8 cellular contexts compared by ENCODE assay signal in the genomic region with DNA sequence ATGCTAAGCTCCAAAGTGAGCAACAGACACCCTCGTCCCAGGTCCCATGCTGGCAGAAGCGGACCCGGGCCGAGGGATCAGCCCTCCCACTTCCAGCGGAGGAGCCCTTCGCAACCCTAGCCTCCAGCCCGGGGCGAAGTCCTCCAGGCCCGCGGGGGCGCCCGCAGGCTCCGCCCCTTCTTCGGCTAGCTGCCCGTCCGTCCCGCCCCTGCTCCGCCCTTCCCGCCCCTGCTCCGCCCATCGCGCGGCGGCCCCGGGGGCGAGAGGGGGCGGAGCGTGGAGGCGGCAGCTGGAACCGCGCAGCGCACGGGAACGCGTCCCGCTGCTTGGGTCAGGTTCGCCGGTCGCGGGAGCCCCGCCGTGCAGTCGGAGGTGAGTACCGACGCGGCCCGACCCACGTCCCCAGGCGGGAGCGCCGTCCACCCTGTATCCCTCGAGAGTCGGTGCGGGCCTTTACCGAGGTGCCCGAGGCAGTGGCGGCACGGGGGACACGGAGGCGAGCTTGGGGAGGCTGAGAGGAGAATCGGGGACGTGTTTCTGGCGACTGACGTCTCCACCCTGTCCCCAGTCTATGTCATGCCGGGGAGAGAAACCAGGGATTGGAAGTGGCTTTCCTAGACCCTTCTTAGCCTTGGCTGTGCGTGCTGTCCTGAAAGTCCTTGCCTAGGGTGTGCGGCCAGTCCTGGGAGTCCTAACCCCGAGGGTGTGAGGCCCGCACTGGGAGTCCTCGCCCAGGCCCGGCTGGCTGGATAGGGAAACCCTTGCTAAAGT. TPM values are rescaled to one million over a fixed set of nuclear protein-coding genes. Genes with fewer than 3 reads are reported as not detected.
DNase-seq lines count a peak whose midpoint lies in the region; ATAC-seq and TF ChIP-seq lines count a peak whose summit lies in the region.

A gene (plus strand): TSS at position 280 of the 771 bp plus-strand sequence. CDS start 20,864 bp downstream, outside the sequence.

- TF ChIP-seq CTCF in AG09319 (IDR thresholded peaks at IDR 0.05; ENCODE audit: low read depth, low read length), result no peak

- DNase-seq in AG09319 (ENCODE audit: extremely low read depth, low read depth) (peak; percentile 60), NCI-H226 (peak; percentile 66), cerebellum (ENCODE audit: low spot score) (peak; percentile 94), kidney glomerular epithelial cell (lab: John Stamatoyannopoulos, UW) (peak; percentile 78)
- peak; percentile 75 to 77 for DNase-seq in activated CD4-positive, alpha-beta T cell treated with anti-CD3 and anti-CD28 coated beads for 24 hours (ENCODE audit: low read depth in 2 of 2)
- DNase-seq in stimulated activated CD4-positive, alpha-beta T cell treated with anti-CD3 and anti-CD28 coated beads, Interleukin-15, amount 100 ng/mL, for 48 hours (ENCODE audit: low read depth in 2 of 2), result peak; percentile 65 to 76

- ATAC-seq in GM18873 (IDR thresholded peaks at IDR 0.05; ENCODE audit: low FRiP score, unreplicated experiment) (peak; percentile 89), HG03108 (IDR thresholded peaks at IDR 0.05; ENCODE audit: unreplicated experiment) (peak; percentile 97)

RNA-seq across cellular contexts. Expression of the gene that starts here (rescaled TPM):
- total RNA-seq in cerebellum, result 13.7 TPM

Comparison
In these comparisons a context has a peak if more than half of its experiments do, and no peak if none do; other contexts are left out.
1. Peak in every context shown above with its lines: DNase-seq and ATAC-seq.